ENCODE assay signal across 8 cellular contexts in the genomic region with DNA sequence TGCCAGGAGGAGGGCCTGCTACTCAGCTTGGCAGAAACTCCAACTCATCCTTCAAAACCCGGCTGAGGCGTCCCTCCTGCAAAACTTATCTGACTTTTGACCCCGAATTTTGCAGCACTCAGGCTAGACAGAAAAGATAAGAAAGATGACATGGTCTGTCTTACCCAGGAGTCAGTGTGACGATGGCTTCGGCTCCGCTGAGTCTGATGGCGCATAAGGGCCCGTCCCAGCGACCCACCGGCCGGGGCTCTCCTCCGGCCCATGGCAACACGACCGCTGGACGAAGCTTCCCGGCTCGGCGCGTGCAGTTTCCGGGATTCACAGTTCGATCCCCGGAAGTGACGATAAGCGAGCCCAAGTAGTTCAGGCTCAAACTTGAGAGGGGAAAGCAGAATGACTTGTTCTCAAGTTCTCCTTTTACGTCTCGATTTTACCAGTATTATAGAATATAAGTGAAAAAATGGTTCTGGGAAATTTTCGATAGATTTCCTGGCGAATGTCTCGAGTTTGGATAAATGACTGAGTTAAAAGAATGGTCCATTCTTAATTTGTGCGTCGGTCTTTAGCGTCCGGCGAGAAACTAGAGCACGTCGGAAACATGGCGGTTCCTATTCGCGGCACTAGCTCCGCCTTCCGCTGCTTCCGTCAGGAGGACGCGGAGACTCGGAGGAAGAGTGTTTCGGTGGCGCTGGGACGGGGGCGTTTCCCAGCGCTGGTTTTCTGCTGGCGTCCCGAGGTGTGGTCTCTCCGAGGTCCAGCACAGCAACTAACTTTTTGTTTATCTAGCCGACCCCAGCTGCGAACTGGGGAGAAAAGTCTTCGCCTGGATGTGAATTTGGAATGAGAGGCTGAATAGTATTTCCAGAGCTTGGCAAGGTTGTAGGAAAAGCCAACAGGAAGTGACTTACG. TPM values are rescaled to one million over a fixed set of nuclear protein-coding genes. Genes with fewer than 3 reads are reported as not detected.
DNase-seq lines count a peak whose midpoint lies in the region; ATAC-seq and TF ChIP-seq lines count a peak whose summit lies in the region.

A gene (minus strand): TSS at position 292 of the 909 bp plus-strand sequence. CDS start 29 bp downstream, at position 263.

- peak; percentile 71 for DNase-seq in AG04449 (ENCODE audit: low read depth, low spot score)
- peak; percentile 90 for DNase-seq in NCI-H226
- peak; percentile 87 for DNase-seq in WTC11 (ENCODE audit: low spot score)
- DNase-seq in cardiac fibroblast (ENCODE audit: low read depth in 2 of 2): peak; percentile 98 to 99
- DNase-seq in iPS-NIHi7 (ENCODE audit: extremely low spot score): peak; percentile 90
- DNase-seq in smooth muscle cell (lab: John Stamatoyannopoulos, UW; ENCODE audit: unreplicated experiment): peak; percentile 43

- peak within 1 kb of the TSS; percentile 90 for H2AFZ ChIP-seq in smooth muscle cell (ENCODE audit: low read depth)

- peak within 1 kb of the TSS; percentile 98 for H3K27ac Mint-ChIP-seq in WTC11

- H3K4me1 Mint-ChIP-seq in WTC11: peaks cover 9% of the 10 kb centered on the region

- ATAC-seq in GM18907 (IDR thresholded peaks at IDR 0.05; ENCODE audit: unreplicated experiment): peak; percentile 88
- peak; percentile 87 for ATAC-seq in HG03159 (IDR thresholded peaks at IDR 0.05; ENCODE audit: unreplicated experiment)
- peak; percentile 98 for ATAC-seq in WTC11

- CTCF ChIA-PET in AG04449 (lab: Yijun Ruan, JAX): interaction anchor here (0.7 to 6.9 kb wide), 35 partner anchors 13 to 851 kb away, joined by 3 to 147 read pairs (median 7); a partner anchor contains a TSS
- CTCF ChIA-PET in WTC11 (lab: Charles Lee): interaction anchor here (0.6 to 3.9 kb wide), 42 partner anchors 10 to 599 kb away, joined by 3 to 61 read pairs (median 4); a partner anchor contains a TSS

- peak within 1 kb of the TSS; percentile 94 for H3K27ac ChIP-seq in smooth muscle cell (ENCODE audit: low read depth)

- H3K27me3 ChIP-seq in smooth muscle cell (ENCODE audit: low read depth): no peaks in the 10 kb centered on the region

- peaks cover 33% of the 10 kb centered on the region for H3K79me2 ChIP-seq in smooth muscle cell (ENCODE audit: low read depth)

- H3F3A ChIP-seq in smooth muscle cell (ENCODE audit: low read depth): no peaks in the 10 kb centered on the region

- peaks cover 24% of the 10 kb centered on the region for H3K27me3 Mint-ChIP-seq in WTC11 (ENCODE audit: low read depth)

- no peaks in the 10 kb centered on the region for H3K9me3 Mint-ChIP-seq in WTC11

- H3K9ac ChIP-seq in smooth muscle cell (ENCODE audit: low read depth): peak within 1 kb of the TSS; percentile 98

- H3K4me2 ChIP-seq in smooth muscle cell: peak within 1 kb of the TSS; percentile 95

- under 1% methylated on average over 57 of the region's 57 CpGs for WGBS in smooth muscle cell (ENCODE audit: low lambda C conversion rate)

- TF ChIP-seq CTCF in AG04449 (IDR thresholded peaks at IDR 0.05; ENCODE audit: insufficient read depth, low read length, missing control alignments) (no peak), WTC11 (IDR thresholded peaks at IDR 0.05) (peak; percentile 9; the same call in 1 of the 2 replicates), cardiac fibroblast (IDR thresholded peaks at IDR 0.05; ENCODE audit: low read depth, low read length) (no peak), smooth muscle cell (IDR thresholded peaks at IDR 0.05; ENCODE audit: borderline replicate concordance, insufficient read depth, poor library complexity, severe bottlenecking) (no peak)

- H3K4me3 ChIP-seq in AG04449 (ENCODE audit: low read depth, low read length): peak within 1 kb of the TSS; percentile 89
- H3K4me3 ChIP-seq in cardiac fibroblast (replicated peaks in 1 of 2; ENCODE audit: low read depth in 2 of 2, low read length in 2 of 2): peak within 1 kb of the TSS; percentile 88 to 97
- peak within 1 kb of the TSS; percentile 88 for H3K4me3 ChIP-seq in smooth muscle cell

- peaks cover 19% of the 10 kb centered on the region for H3K36me3 Mint-ChIP-seq in WTC11

- H3K4me3 Mint-ChIP-seq in WTC11: peak within 1 kb of the TSS; percentile 100

- peaks cover 7% of the 10 kb centered on the region for H4K20me1 ChIP-seq in smooth muscle cell (ENCODE audit: low read depth)

- H3K9me3 ChIP-seq in smooth muscle cell (replicated peaks; ENCODE audit: low read depth): no peaks in the 10 kb centered on the region

- POLR2A ChIA-PET in AG04449 (lab: Yijun Ruan, JAX): interaction anchor here (0.6 to 3.2 kb wide), 6 partner anchors 10 to 869 kb away, joined by 3 to 25 read pairs (median 4); a partner anchor contains a TSS
- POLR2A ChIA-PET in WTC11 (lab: Charles Lee): interaction anchor here (0.7 to 1.8 kb wide), 5 partner anchors 11 to 1215 kb away, joined by 3 to 9 read pairs (median 3); no protein-coding TSS in a partner anchor

- no peaks in the 10 kb centered on the region for H3K36me3 ChIP-seq in smooth muscle cell (ENCODE audit: low read depth)

- H3K4me1 ChIP-seq in smooth muscle cell (ENCODE audit: low read depth): peaks cover 17% of the 10 kb centered on the region

TF ChIP-seq in WTC11, 78 proteins besides CTCF, POLR2A, EP300 and RAD21 (continues in another document):
- TF ChIP-seq, protein P1, sequence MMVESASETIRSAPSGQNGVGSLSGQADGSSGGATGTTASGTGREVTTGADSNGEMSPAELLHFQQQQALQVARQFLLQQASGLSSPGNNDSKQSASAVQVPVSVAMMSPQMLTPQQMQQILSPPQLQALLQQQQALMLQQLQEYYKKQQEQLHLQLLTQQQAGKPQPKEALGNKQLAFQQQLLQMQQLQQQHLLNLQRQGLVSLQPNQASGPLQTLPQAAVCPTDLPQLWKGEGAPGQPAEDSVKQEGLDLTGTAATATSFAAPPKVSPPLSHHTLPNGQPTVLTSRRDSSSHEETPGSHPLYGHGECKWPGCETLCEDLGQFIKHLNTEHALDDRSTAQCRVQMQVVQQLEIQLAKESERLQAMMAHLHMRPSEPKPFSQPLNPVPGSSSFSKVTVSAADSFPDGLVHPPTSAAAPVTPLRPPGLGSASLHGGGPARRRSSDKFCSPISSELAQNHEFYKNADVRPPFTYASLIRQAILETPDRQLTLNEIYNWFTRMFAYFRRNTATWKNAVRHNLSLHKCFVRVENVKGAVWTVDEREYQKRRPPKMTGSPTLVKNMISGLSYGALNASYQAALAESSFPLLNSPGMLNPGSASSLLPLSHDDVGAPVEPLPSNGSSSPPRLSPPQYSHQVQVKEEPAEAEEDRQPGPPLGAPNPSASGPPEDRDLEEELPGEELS (CRISPR knock-in tag; IDR thresholded peaks at IDR 0.05): 0 out of 2 replicates have a peak, but pooled peaks have one; percentile 46
- TF ChIP-seq TP53 (CRISPR knock-in tag; IDR thresholded peaks at IDR 0.05): no peak
- TF ChIP-seq GABPB1 (CRISPR knock-in tag; IDR thresholded peaks at IDR 0.05): peak; percentile 57
- peak; percentile 73 for TF ChIP-seq CREM (CRISPR knock-in tag; IDR thresholded peaks at IDR 0.05)
- TF ChIP-seq ZNF219 (CRISPR knock-in tag; IDR thresholded peaks at IDR 0.05; ENCODE audit: borderline replicate concordance): no peak
- TF ChIP-seq CREB1 (CRISPR knock-in tag; IDR thresholded peaks at IDR 0.05): peak; percentile 46; the same call in 1 of the 2 replicates
- TF ChIP-seq, protein P2, sequence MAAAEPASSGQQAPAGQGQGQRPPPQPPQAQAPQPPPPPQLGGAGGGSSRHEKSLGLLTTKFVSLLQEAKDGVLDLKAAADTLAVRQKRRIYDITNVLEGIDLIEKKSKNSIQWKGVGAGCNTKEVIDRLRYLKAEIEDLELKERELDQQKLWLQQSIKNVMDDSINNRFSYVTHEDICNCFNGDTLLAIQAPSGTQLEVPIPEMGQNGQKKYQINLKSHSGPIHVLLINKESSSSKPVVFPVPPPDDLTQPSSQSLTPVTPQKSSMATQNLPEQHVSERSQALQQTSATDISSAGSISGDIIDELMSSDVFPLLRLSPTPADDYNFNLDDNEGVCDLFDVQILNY (CRISPR knock-in tag; IDR thresholded peaks at IDR 0.05): 0 out of 2 replicates have a peak, but pooled peaks have one; percentile 22
- peak; percentile 68 for TF ChIP-seq FOXK1 (CRISPR knock-in tag; IDR thresholded peaks at IDR 0.05)
- no peak for TF ChIP-seq ELF4 (CRISPR knock-in tag; IDR thresholded peaks at IDR 0.05; ENCODE audit: low read depth)
- TF ChIP-seq FOXP1 (CRISPR knock-in tag; IDR thresholded peaks at IDR 0.05; ENCODE audit: borderline replicate concordance): peak; percentile 6; the same call in 1 of the 2 replicates
- TF ChIP-seq, protein P3, sequence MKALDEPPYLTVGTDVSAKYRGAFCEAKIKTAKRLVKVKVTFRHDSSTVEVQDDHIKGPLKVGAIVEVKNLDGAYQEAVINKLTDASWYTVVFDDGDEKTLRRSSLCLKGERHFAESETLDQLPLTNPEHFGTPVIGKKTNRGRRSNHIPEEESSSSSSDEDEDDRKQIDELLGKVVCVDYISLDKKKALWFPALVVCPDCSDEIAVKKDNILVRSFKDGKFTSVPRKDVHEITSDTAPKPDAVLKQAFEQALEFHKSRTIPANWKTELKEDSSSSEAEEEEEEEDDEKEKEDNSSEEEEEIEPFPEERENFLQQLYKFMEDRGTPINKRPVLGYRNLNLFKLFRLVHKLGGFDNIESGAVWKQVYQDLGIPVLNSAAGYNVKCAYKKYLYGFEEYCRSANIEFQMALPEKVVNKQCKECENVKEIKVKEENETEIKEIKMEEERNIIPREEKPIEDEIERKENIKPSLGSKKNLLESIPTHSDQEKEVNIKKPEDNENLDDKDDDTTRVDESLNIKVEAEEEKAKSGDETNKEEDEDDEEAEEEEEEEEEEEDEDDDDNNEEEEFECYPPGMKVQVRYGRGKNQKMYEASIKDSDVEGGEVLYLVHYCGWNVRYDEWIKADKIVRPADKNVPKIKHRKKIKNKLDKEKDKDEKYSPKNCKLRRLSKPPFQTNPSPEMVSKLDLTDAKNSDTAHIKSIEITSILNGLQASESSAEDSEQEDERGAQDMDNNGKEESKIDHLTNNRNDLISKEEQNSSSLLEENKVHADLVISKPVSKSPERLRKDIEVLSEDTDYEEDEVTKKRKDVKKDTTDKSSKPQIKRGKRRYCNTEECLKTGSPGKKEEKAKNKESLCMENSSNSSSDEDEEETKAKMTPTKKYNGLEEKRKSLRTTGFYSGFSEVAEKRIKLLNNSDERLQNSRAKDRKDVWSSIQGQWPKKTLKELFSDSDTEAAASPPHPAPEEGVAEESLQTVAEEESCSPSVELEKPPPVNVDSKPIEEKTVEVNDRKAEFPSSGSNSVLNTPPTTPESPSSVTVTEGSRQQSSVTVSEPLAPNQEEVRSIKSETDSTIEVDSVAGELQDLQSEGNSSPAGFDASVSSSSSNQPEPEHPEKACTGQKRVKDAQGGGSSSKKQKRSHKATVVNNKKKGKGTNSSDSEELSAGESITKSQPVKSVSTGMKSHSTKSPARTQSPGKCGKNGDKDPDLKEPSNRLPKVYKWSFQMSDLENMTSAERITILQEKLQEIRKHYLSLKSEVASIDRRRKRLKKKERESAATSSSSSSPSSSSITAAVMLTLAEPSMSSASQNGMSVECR (CRISPR knock-in tag; IDR thresholded peaks at IDR 0.05; ENCODE audit: borderline replicate concordance): peak; percentile 74; the same call in 1 of the 2 replicates
- no peak for TF ChIP-seq MYBL2 (CRISPR knock-in tag; IDR thresholded peaks at IDR 0.05)
- TF ChIP-seq ETV6 (CRISPR knock-in tag; IDR thresholded peaks at IDR 0.05): 0 out of 2 replicates have a peak, but pooled peaks have one; percentile 38

RNA-seq across cellular contexts. Expression of the gene that starts here (rescaled TPM):
- total RNA-seq in WTC11 (2021) (42.9 to 45.8 TPM (median 44.1 TPM) in 3 replicates), smooth muscle cell (29.0 and 29.1 TPM in 2 replicates)
- 14.0 and 19.8 TPM in 2 replicates for polyA plus RNA-seq in smooth muscle cell

Comparison
In these comparisons a context has a peak if more than half of its experiments do, and no peak if none do; other contexts are left out.
1. Peak in every context shown above with its lines: DNase-seq, ATAC-seq, H3K4me3 ChIP-seq and H3K27ac ChIP-seq.
2. DNase-seq: peak in every context shown above with its lines; median percentile 98 in cardiac fibroblast; 90 in NCI-H226; 90 in iPS-NIHi7; 87 in WTC11; 71 in AG04449; 43 in smooth muscle cell.